Comparison of ENCODE assay signal across 1 cellular context in the genomic region with DNA sequence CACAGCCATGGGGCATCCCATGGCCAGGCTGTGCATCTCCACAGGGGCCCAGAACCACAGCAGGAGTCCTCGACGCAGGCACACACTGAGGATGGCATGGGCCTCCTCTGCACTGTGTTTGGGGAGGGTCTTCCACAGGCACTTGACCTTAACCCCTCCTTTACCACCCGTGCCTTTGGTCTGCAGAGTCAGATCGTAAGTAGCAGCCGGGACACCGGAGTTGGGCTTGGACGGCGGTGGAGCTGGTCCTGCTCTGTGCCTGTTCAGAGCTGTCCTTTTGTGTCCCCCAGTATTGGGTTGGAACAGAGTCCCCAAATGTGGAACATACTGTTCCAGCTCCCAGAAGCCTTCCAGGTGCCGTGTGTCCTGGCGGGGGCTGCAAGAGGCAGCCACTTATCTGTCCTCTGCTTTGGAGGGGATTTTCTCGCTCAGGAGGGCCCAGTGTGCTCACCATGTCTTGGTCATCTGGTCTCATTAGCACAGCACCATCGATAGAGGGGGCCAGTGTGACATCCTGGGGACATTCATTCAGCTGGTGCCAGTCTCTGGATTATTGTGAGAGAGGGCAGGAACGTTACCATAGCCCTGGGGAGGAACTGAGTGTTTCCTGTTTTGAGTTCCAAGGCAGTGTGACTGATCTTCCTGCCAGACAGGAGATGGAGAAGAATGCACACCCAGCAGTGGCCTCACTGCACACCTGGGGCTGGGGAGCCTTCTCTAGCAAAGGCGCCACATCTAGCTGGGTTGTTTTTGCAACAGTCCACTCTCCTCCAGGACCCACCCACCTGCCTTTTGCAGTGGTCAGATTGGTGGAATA.
TF ChIP-seq lines count a peak whose summit lies in the region.

No MANE protein-coding gene starts in this region.

TF ChIP-seq in WTC11, 78 proteins besides CTCF, POLR2A, EP300 and RAD21 (continued from another document):
- TF ChIP-seq, protein P1, sequence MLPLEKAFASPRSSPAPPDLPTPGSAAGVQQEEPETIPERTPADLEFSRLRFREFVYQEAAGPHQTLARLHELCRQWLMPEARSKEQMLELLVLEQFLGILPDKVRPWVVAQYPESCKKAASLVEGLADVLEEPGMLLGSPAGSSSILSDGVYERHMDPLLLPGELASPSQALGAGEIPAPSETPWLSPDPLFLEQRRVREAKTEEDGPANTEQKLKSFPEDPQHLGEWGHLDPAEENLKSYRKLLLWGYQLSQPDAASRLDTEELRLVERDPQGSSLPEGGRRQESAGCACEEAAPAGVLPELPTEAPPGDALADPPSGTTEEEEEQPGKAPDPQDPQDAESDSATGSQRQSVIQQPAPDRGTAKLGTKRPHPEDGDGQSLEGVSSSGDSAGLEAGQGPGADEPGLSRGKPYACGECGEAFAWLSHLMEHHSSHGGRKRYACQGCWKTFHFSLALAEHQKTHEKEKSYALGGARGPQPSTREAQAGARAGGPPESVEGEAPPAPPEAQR (CRISPR knock-in tag; IDR thresholded peaks at IDR 0.05) = no peak
- no peak for TF ChIP-seq NR3C1 (CRISPR knock-in tag; conservative IDR thresholded peaks at IDR 0.05; ENCODE audit: low read depth)
- no peak for TF ChIP-seq JAZF1 (CRISPR knock-in tag; IDR thresholded peaks at IDR 0.05)
- no peak for TF ChIP-seq ZNF423 (CRISPR knock-in tag; IDR thresholded peaks at IDR 0.05)
- TF ChIP-seq, protein P2, sequence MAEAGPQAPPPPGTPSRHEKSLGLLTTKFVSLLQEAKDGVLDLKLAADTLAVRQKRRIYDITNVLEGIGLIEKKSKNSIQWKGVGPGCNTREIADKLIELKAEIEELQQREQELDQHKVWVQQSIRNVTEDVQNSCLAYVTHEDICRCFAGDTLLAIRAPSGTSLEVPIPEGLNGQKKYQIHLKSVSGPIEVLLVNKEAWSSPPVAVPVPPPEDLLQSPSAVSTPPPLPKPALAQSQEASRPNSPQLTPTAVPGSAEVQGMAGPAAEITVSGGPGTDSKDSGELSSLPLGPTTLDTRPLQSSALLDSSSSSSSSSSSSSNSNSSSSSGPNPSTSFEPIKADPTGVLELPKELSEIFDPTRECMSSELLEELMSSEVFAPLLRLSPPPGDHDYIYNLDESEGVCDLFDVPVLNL (CRISPR knock-in tag; IDR thresholded peaks at IDR 0.05; ENCODE audit: borderline replicate concordance, low read depth) = no peak
- TF ChIP-seq NR2C2 (CRISPR knock-in tag; IDR thresholded peaks at IDR 0.05) = no peak
- TF ChIP-seq HMGA2 (CRISPR knock-in tag; IDR thresholded peaks at IDR 0.05) = no peak
- TF ChIP-seq, protein P3, sequence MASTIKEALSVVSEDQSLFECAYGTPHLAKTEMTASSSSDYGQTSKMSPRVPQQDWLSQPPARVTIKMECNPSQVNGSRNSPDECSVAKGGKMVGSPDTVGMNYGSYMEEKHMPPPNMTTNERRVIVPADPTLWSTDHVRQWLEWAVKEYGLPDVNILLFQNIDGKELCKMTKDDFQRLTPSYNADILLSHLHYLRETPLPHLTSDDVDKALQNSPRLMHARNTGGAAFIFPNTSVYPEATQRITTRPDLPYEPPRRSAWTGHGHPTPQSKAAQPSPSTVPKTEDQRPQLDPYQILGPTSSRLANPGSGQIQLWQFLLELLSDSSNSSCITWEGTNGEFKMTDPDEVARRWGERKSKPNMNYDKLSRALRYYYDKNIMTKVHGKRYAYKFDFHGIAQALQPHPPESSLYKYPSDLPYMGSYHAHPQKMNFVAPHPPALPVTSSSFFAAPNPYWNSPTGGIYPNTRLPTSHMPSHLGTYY (CRISPR knock-in tag; IDR thresholded peaks at IDR 0.05) = no peak
- TF ChIP-seq IRF2 (CRISPR knock-in tag; IDR thresholded peaks at IDR 0.05; ENCODE audit: borderline replicate concordance, low read depth) = no peak
